2 cellular contexts compared by ENCODE assay signal in genomic region chr11:77883775-77884174, GRCh38.
TF ChIP-seq lines count a peak whose summit lies in the region.

No MANE protein-coding gene starts in this region.

TF ChIP-seq in GM23338, 12 proteins besides CTCF, POLR2A, EP300 and RAD21 (continued from another document):
- no peak for TF ChIP-seq REST (IDR thresholded peaks at IDR 0.05; ENCODE audit: unreplicated experiment)
- TF ChIP-seq ZNF331 (CRISPR knock-in tag; IDR thresholded peaks at IDR 0.05; ENCODE audit: low read depth): no peak
- no peak for TF ChIP-seq ETS1 (IDR thresholded peaks at IDR 0.05)
- TF ChIP-seq ZNF462 (CRISPR knock-in tag; IDR thresholded peaks at IDR 0.05): no peak
- TF ChIP-seq ZNF114 (CRISPR knock-in tag; IDR thresholded peaks at IDR 0.05): no peak
- no peak for TF ChIP-seq EZH2 (IDR thresholded peaks at IDR 0.05; ENCODE audit: low read depth, unreplicated experiment)
- TF ChIP-seq CREB1 (CRISPR knock-in tag; IDR thresholded peaks at IDR 0.05; ENCODE audit: low read depth): no peak
- TF ChIP-seq JUNB (IDR thresholded peaks at IDR 0.05; ENCODE audit: unreplicated experiment): no peak
- no peak for TF ChIP-seq POLR2AphosphoS5 (IDR thresholded peaks at IDR 0.05; ENCODE audit: low read depth)

TF ChIP-seq in SK-N-SH, 30 proteins besides CTCF, POLR2A, EP300 and RAD21 (continued from another document):
- TF ChIP-seq PBX3 (IDR thresholded peaks at IDR 0.05) (peak; percentile 50; the same call in 1 of the 2 replicates), ZBTB33 (IDR thresholded peaks at IDR 0.05; ENCODE audit: borderline replicate concordance, low read depth) (no peak), RFX5 (IDR thresholded peaks at IDR 0.05; ENCODE audit: low read length) (no peak), IRF3 (IDR thresholded peaks at IDR 0.05; ENCODE audit: low read depth, low read length) (no peak), GATA2 (CRISPR knock-in tag; IDR thresholded peaks at IDR 0.05) (no peak), FOXJ3 (CRISPR knock-in tag; IDR thresholded peaks at IDR 0.05) (no peak), MXI1 (IDR thresholded peaks at IDR 0.05; ENCODE audit: low read depth, low read length) (no peak), USF2 (IDR thresholded peaks at IDR 0.05; ENCODE audit: borderline replicate concordance, low read depth, low read length) (no peak), FOXM1 (IDR thresholded peaks at IDR 0.05; ENCODE audit: low read depth) (no peak), TCF12 (IDR thresholded peaks at IDR 0.05) (peak; percentile 78)
TF ChIP-seq in SK-N-SH: peak in this region for 5.
